In genomic region chr3:28835751-28836150, GRCh38 we compare ENCODE assay signal across 15 cellular contexts.
DNase-seq lines count a peak whose midpoint lies in the region; ATAC-seq and TF ChIP-seq lines count a peak whose summit lies in the region.
"Had no signal": no experiment of that assay in that cellular context is flagged by ENCODE, and none has a peak within 500 bp of the region (broad histone marks: within the 10 kb centered on the region; RNA-seq: fewer than 3 reads in every experiment).

No MANE protein-coding gene starts in this region.

- TF ChIP-seq POLR2A in spleen (IDR thresholded peaks at IDR 0.05) (no peak), right lobe of liver (IDR thresholded peaks at IDR 0.05) (no peak)

- H3K36me3 ChIP-seq in SJCRH30 = no peaks in the 10 kb centered on the region
- no peaks in the 10 kb centered on the region for H3K36me3 ChIP-seq in spleen
- H3K36me3 ChIP-seq in right lobe of liver = no peaks in the 10 kb centered on the region
- H3K36me3 ChIP-seq: gastrocnemius medialis had no signal

- H3K4me3 ChIP-seq in SJCRH30 (0 out of 2 replicates have a peak overlapping the region, but pooled peaks have one; percentile 3), spleen (no peak overlapping the region), right lobe of liver (no peak overlapping the region)
- H3K4me3 ChIP-seq: A549, gastrocnemius medialis, lung, tibial artery had no signal

- H3K4me1 ChIP-seq in SJCRH30 = peaks cover 10% of the 10 kb centered on the region
- H3K4me1 ChIP-seq in spleen = no peaks in the 10 kb centered on the region
- H3K4me1 ChIP-seq in right lobe of liver = no peaks in the 10 kb centered on the region
- H3K4me1 ChIP-seq: A549 had no signal

- H3K27ac ChIP-seq in SJCRH30 (no peak overlapping the region), spleen (no peak overlapping the region), right lobe of liver (no peak overlapping the region)
- H3K27ac ChIP-seq: A549, gastrocnemius medialis, tibial artery had no signal

- H3K27me3 ChIP-seq in SJCRH30 (no peaks in the 10 kb centered on the region), spleen (replicated peaks in 1 of 7) (no peaks in the 10 kb centered on the region), right lobe of liver (no peaks in the 10 kb centered on the region)
- H3K27me3 ChIP-seq: gastrocnemius medialis, tibial artery had no signal

- intact Hi-C loops in spleen (cut with DNase I; ENCODE audit: low total_unique reads) (no loop called here), sciatic nerve (cut with DNase I) (no loop called here), right lobe of liver (cut with DNase I) (no loop called here)

- H3K9me3 ChIP-seq in SJCRH30 (replicated peaks) = 0 out of 2 replicates have a peak, but pooled peaks cover 4% of the 10 kb centered on the region
- peaks cover 0 to 17% (median 6%) of the 10 kb centered on the region in 8 donors for H3K9me3 ChIP-seq in spleen
- no peaks in the 10 kb centered on the region for H3K9me3 ChIP-seq in right lobe of liver
- H3K9me3 ChIP-seq: A549, gastrocnemius medialis had no signal

- DNase-seq in NCI-H2107 (lab: John Stamatoyannopoulos, UW) = peak; percentile 3
- no peak for DNase-seq in NCI-H2107 treated with DMSO at 0.1 percent for 48 hours (lab: John Stamatoyannopoulos, UW; ENCODE audit: unreplicated experiment)
- peak; percentile 47 to 68 for DNase-seq in SJCRH30
- peak; percentile 44 for DNase-seq in iPS-NIHi11 (ENCODE audit: low spot score)
- peak; percentile 41 for DNase-seq in spleen
- DNase-seq in sciatic nerve (ENCODE audit: low spot score) = no peak
- no peak for DNase-seq in right lobe of liver
- DNase-seq: activated CD8-positive, alpha-beta T cell treated with anti-CD3 and anti-CD28 coated beads, Interleukin-2, amount 10 ng/mL, durations not matched to agents 7 days and 5 days; activated naive CD4-positive, alpha-beta T cell treated with anti-CD3 and anti-CD28 coated beads, Interleukin-2, amount 50 U/mL, for 16 hours; DMS153; tibial artery had no signal

- ATAC-seq in HG03097 (IDR thresholded peaks at IDR 0.05; ENCODE audit: low FRiP score, unreplicated experiment) (no peak), sciatic nerve (no peak), right lobe of liver (no peak)
- ATAC-seq: A549; activated CD8-positive, alpha-beta T cell treated with anti-CD3 and anti-CD28 coated beads, Interleukin-2, amount 10 ng/mL, durations not matched to agents 7 days and 5 days had no signal

- TF ChIP-seq CTCF in spleen (IDR thresholded peaks at IDR 0.05 in 8 of 11, conservative IDR thresholded peaks at IDR 0.05 in 3 of 11) (no peak), right lobe of liver (IDR thresholded peaks at IDR 0.05) (no peak)

- WGBS in spleen, 5 donors = 50 to 73% (median 65%) methylated on average over 8 of the region's 8 CpGs
- 36% methylated on average over 7 of the region's 8 CpGs for WGBS in right lobe of liver (ENCODE audit: insufficient coverage, low coverage, low lambda C conversion rate, missing lambda C conversion rate)

Comparison
In these comparisons a context has a peak if more than half of its experiments do, and no peak if none do; other contexts are left out.
1. DNase-seq: peak in NCI-H2107 (single experiment), SJCRH30 (2 of 2), iPS-NIHi11 (single experiment) and spleen (single experiment); none in NCI-H2107 treated with DMSO at 0.1 percent for 48 hours (single experiment), sciatic nerve (single experiment) and right lobe of liver (0 of 3).